Comparison of ENCODE assay signal across 1 cellular context in the genomic region with DNA sequence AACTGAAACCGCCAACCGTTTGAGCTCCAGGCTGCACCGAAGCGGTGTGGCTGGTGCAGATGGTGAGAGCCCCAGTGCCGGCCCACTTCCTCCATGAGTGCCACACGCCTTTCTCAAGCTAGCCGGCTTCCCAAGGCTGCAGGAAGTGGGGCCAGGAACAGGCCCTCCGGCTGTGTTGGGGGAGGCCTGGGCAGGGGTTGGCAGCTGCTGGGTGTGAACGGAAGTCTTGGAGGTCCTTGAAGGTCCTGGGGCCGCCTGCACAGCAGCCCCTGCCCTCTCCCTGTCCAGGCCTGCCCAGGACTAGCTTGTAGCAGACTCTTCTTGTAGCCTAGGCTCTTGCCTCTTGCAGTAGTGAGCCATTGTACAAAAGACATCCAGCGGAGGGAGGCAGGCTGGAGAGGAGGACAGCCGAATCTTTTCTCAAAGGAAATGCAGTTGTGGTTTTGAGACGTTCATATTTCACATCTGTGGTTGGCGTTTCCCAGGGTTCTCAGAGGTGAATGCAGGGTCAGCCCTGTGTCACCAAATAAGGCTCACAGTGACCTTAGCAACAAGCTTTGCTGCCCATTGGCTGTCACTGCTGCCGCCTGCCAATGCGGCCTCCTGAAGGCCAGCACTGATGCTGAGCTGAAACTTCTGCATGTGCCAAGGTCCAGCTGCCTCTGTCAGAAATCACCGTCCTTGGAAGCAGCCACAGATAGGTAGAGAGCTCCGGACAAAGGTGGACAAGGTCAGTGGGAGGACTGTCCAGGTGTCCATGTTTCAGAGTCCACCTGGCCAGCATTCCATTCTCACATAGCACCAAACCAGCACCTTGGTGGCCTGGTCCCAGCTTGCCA.
TF ChIP-seq lines count a peak whose summit lies in the region.

No MANE protein-coding gene starts in this region.

TF ChIP-seq in K562, 482 proteins besides CTCF, POLR2A, EP300 and RAD21 (continued from another document and continues in another):
- TF ChIP-seq, protein P1, sequence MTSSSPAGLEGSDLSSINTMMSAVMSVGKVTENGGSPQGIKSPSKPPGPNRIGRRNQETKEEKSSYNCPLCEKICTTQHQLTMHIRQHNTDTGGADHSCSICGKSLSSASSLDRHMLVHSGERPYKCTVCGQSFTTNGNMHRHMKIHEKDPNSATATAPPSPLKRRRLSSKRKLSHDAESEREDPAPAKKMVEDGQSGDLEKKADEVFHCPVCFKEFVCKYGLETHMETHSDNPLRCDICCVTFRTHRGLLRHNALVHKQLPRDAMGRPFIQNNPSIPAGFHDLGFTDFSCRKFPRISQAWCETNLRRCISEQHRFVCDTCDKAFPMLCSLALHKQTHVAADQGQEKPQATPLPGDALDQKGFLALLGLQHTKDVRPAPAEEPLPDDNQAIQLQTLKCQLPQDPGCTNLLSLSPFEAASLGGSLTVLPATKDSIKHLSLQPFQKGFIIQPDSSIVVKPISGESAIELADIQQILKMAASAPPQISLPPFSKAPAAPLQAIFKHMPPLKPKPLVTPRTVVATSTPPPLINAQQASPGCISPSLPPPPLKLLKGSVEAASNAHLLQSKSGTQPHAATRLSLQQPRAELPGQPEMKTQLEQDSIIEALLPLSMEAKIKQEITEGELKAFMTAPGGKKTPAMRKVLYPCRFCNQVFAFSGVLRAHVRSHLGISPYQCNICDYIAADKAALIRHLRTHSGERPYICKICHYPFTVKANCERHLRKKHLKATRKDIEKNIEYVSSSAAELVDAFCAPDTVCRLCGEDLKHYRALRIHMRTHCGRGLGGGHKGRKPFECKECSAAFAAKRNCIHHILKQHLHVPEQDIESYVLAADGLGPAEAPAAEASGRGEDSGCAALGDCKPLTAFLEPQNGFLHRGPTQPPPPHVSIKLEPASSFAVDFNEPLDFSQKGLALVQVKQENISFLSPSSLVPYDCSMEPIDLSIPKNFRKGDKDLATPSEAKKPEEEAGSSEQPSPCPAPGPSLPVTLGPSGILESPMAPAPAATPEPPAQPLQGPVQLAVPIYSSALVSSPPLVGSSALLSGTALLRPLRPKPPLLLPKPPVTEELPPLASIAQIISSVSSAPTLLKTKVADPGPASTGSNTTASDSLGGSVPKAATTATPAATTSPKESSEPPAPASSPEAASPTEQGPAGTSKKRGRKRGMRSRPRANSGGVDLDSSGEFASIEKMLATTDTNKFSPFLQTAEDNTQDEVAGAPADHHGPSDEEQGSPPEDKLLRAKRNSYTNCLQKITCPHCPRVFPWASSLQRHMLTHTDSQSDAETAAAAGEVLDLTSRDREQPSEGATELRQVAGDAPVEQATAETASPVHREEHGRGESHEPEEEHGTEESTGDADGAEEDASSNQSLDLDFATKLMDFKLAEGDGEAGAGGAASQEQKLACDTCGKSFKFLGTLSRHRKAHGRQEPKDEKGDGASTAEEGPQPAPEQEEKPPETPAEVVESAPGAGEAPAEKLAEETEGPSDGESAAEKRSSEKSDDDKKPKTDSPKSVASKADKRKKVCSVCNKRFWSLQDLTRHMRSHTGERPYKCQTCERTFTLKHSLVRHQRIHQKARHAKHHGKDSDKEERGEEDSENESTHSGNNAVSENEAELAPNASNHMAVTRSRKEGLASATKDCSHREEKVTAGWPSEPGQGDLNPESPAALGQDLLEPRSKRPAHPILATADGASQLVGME (CRISPR knock-in tag; IDR thresholded peaks at IDR 0.05), result peak; percentile 57; the same call in 1 of the 2 replicates
- TF ChIP-seq TCFL5 (CRISPR knock-in tag; conservative IDR thresholded peaks at IDR 0.05) (0 out of 2 replicates have a peak, but pooled peaks have one; percentile 33), HNRNPL (IDR thresholded peaks at IDR 0.05; ENCODE audit: low read depth, low read length) (no peak), ZNF583 (CRISPR knock-in tag; IDR thresholded peaks at IDR 0.05) (0 out of 2 replicates have a peak, but pooled peaks have one; percentile 53), CBFA2T2 (conservative IDR thresholded peaks at IDR 0.05) (0 out of 2 replicates have a peak, but pooled peaks have one; percentile 5), ZNF408 (CRISPR knock-in tag; IDR thresholded peaks at IDR 0.05; ENCODE audit: low read depth) (no peak), NFYB (IDR thresholded peaks at IDR 0.05; ENCODE audit: extremely low read depth, insufficient read length) (no peak), ZNF766 (CRISPR knock-in tag; conservative IDR thresholded peaks at IDR 0.05) (peak; percentile 67; the same call in 1 of the 2 replicates), RFX5 (IDR thresholded peaks at IDR 0.05; ENCODE audit: low read depth, low read length) (no peak), HEY1 (CRISPR knock-in tag; IDR thresholded peaks at IDR 0.05; ENCODE audit: borderline replicate concordance) (no peak), PTTG1 (tag; IDR thresholded peaks at IDR 0.05; ENCODE audit: low read depth) (no peak), KAT7 (CRISPR knock-in tag; IDR thresholded peaks at IDR 0.05; ENCODE audit: borderline replicate concordance) (0 out of 2 replicates have a peak, but pooled peaks have one; percentile 61), TCF3 (CRISPR knock-in tag; IDR thresholded peaks at IDR 0.05) (0 out of 2 replicates have a peak, but pooled peaks have one; percentile 15), ZKSCAN1 (IDR thresholded peaks at IDR 0.05; ENCODE audit: low read depth, low read length) (peak; percentile 13; the same call in 1 of the 2 replicates), RBBP5 (IDR thresholded peaks at IDR 0.05; ENCODE audit: borderline replicate concordance, insufficient read depth, low read length, poor library complexity, severe bottlenecking) (peak; percentile 59), MTA3 (IDR thresholded peaks at IDR 0.05; ENCODE audit: borderline replicate concordance) (no peak), NR2C2 (CRISPR knock-in tag; IDR thresholded peaks at IDR 0.05) (0 out of 2 replicates have a peak, but pooled peaks have one; percentile 59), NR2C2 (tag; IDR thresholded peaks at IDR 0.05) (peak; percentile 85), KDM1A (IDR thresholded peaks at IDR 0.05) (peak in 1 of 2 experiments; percentile 10; a peak in 1 of 4 replicates), E2F3 (CRISPR knock-in tag; IDR thresholded peaks at IDR 0.05) (0 out of 2 replicates have a peak, but pooled peaks have one; percentile 60), ZNF76 (CRISPR knock-in tag; IDR thresholded peaks at IDR 0.05; ENCODE audit: borderline replicate concordance) (peak; percentile 81; the same call in 1 of the 2 replicates)
- TF ChIP-seq, protein P2, sequence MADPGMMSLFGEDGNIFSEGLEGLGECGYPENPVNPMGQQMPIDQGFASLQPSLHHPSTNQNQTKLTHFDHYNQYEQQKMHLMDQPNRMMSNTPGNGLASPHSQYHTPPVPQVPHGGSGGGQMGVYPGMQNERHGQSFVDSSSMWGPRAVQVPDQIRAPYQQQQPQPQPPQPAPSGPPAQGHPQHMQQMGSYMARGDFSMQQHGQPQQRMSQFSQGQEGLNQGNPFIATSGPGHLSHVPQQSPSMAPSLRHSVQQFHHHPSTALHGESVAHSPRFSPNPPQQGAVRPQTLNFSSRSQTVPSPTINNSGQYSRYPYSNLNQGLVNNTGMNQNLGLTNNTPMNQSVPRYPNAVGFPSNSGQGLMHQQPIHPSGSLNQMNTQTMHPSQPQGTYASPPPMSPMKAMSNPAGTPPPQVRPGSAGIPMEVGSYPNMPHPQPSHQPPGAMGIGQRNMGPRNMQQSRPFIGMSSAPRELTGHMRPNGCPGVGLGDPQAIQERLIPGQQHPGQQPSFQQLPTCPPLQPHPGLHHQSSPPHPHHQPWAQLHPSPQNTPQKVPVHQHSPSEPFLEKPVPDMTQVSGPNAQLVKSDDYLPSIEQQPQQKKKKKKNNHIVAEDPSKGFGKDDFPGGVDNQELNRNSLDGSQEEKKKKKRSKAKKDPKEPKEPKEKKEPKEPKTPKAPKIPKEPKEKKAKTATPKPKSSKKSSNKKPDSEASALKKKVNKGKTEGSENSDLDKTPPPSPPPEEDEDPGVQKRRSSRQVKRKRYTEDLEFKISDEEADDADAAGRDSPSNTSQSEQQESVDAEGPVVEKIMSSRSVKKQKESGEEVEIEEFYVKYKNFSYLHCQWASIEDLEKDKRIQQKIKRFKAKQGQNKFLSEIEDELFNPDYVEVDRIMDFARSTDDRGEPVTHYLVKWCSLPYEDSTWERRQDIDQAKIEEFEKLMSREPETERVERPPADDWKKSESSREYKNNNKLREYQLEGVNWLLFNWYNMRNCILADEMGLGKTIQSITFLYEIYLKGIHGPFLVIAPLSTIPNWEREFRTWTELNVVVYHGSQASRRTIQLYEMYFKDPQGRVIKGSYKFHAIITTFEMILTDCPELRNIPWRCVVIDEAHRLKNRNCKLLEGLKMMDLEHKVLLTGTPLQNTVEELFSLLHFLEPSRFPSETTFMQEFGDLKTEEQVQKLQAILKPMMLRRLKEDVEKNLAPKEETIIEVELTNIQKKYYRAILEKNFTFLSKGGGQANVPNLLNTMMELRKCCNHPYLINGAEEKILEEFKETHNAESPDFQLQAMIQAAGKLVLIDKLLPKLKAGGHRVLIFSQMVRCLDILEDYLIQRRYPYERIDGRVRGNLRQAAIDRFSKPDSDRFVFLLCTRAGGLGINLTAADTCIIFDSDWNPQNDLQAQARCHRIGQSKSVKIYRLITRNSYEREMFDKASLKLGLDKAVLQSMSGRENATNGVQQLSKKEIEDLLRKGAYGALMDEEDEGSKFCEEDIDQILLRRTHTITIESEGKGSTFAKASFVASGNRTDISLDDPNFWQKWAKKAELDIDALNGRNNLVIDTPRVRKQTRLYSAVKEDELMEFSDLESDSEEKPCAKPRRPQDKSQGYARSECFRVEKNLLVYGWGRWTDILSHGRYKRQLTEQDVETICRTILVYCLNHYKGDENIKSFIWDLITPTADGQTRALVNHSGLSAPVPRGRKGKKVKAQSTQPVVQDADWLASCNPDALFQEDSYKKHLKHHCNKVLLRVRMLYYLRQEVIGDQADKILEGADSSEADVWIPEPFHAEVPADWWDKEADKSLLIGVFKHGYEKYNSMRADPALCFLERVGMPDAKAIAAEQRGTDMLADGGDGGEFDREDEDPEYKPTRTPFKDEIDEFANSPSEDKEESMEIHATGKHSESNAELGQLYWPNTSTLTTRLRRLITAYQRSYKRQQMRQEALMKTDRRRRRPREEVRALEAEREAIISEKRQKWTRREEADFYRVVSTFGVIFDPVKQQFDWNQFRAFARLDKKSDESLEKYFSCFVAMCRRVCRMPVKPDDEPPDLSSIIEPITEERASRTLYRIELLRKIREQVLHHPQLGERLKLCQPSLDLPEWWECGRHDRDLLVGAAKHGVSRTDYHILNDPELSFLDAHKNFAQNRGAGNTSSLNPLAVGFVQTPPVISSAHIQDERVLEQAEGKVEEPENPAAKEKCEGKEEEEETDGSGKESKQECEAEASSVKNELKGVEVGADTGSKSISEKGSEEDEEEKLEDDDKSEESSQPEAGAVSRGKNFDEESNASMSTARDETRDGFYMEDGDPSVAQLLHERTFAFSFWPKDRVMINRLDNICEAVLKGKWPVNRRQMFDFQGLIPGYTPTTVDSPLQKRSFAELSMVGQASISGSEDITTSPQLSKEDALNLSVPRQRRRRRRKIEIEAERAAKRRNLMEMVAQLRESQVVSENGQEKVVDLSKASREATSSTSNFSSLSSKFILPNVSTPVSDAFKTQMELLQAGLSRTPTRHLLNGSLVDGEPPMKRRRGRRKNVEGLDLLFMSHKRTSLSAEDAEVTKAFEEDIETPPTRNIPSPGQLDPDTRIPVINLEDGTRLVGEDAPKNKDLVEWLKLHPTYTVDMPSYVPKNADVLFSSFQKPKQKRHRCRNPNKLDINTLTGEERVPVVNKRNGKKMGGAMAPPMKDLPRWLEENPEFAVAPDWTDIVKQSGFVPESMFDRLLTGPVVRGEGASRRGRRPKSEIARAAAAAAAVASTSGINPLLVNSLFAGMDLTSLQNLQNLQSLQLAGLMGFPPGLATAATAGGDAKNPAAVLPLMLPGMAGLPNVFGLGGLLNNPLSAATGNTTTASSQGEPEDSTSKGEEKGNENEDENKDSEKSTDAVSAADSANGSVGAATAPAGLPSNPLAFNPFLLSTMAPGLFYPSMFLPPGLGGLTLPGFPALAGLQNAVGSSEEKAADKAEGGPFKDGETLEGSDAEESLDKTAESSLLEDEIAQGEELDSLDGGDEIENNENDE (IDR thresholded peaks at IDR 0.05; ENCODE audit: low read depth, low read length), result no peak
- TF ChIP-seq, protein P3, sequence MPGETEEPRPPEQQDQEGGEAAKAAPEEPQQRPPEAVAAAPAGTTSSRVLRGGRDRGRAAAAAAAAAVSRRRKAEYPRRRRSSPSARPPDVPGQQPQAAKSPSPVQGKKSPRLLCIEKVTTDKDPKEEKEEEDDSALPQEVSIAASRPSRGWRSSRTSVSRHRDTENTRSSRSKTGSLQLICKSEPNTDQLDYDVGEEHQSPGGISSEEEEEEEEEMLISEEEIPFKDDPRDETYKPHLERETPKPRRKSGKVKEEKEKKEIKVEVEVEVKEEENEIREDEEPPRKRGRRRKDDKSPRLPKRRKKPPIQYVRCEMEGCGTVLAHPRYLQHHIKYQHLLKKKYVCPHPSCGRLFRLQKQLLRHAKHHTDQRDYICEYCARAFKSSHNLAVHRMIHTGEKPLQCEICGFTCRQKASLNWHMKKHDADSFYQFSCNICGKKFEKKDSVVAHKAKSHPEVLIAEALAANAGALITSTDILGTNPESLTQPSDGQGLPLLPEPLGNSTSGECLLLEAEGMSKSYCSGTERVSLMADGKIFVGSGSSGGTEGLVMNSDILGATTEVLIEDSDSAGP (CRISPR knock-in tag; IDR thresholded peaks at IDR 0.05), result 0 out of 2 replicates have a peak, but pooled peaks have one; percentile 25
- TF ChIP-seq, protein P4, sequence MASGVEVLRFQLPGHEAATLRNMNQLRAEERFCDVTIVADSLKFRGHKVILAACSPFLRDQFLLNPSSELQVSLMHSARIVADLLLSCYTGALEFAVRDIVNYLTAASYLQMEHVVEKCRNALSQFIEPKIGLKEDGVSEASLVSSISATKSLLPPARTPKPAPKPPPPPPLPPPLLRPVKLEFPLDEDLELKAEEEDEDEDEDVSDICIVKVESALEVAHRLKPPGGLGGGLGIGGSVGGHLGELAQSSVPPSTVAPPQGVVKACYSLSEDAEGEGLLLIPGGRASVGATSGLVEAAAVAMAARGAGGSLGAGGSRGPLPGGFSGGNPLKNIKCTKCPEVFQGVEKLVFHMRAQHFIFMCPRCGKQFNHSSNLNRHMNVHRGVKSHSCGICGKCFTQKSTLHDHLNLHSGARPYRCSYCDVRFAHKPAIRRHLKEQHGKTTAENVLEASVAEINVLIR (CRISPR knock-in tag; IDR thresholded peaks at IDR 0.05), result peak; percentile 39; the same call in 1 of the 2 replicates
